29 cellular contexts compared by ENCODE assay signal in genomic region chr21:36109868-36110267, GRCh38. TPM values are rescaled to one million over a fixed set of nuclear protein-coding genes. Genes with fewer than 3 reads are reported as not detected.
A peak's percentile ranks its signal among the peaks of the same experiment; 100 is the strongest.
DNase-seq lines count a peak whose midpoint lies in the region; ATAC-seq, FAIRE-seq and TF ChIP-seq lines count a peak whose summit lies in the region.
"Had no signal": no experiment of that assay in that cellular context is flagged by ENCODE, and none has a peak within 500 bp of the region (broad histone marks: within the 10 kb centered on the region; RNA-seq: fewer than 3 reads in every experiment).

No MANE protein-coding gene starts in this region.

- DNase-seq in HEK293T (ENCODE audit: extremely low spot score) (no peak), WTC11 (ENCODE audit: low spot score) (no peak), H1 (ENCODE audit: low read depth in 1 of 2, low spot score in 2 of 2) (no peak), upper lobe of right lung (peak; percentile 27), SIG-M5 treated with dmso at 0.1 percent for 504 hours (lab: John Stamatoyannopoulos, UW; ENCODE audit: unreplicated experiment) (no peak), NCI-H2081 (lab: John Stamatoyannopoulos, UW) (no peak), neural progenitor cell (ENCODE audit: low spot score) (no peak)
- DNase-seq: 8988T; ACHN; BE2C; C1 segment of cervical spinal cord; CD4-positive, alpha-beta memory T cell; CD4-positive, CD25-positive, alpha-beta regulatory T cell; CD8-positive, alpha-beta memory T cell; COR-L47; DMS 273 treated with DMSO at 0.1 percent for 48 hours; DMS153; DMS53; DMS79; DND-41; EL; GDM1 had no signal

- no peak overlapping the region for H4K8ac ChIP-seq in H1 (ENCODE audit: extremely low read depth, insufficient read depth, low read length)

- H4K91ac ChIP-seq in H1 (replicated peaks; ENCODE audit: insufficient read length, low read length): no peak overlapping the region

- peak overlapping the region; percentile 17 for H3K27ac Mint-ChIP-seq in WTC11
- no peak overlapping the region for H3K27ac Mint-ChIP-seq in neural progenitor cell
- H3K27ac Mint-ChIP-seq: CD14-positive monocyte; CD4-positive, CD25-positive, alpha-beta regulatory T cell; CD8-positive, alpha-beta memory T cell had no signal

- no peaks in the 10 kb centered on the region for H3K9me3 Mint-ChIP-seq in WTC11
- peaks cover 4% of the 10 kb centered on the region for H3K9me3 Mint-ChIP-seq in neural progenitor cell
- H3K9me3 Mint-ChIP-seq: CD4-positive, alpha-beta memory T cell; CD4-positive, CD25-positive, alpha-beta regulatory T cell; CD8-positive, alpha-beta memory T cell had no signal

- H4K5ac ChIP-seq in H1 (ENCODE audit: insufficient read length, low read depth, low read length): no peak overlapping the region

- no peak overlapping the region for H2BK120ac ChIP-seq in H1 (replicated peaks; ENCODE audit: low read depth, low read length)

- H3K27me3 ChIP-seq in H1 (replicated peaks in 1 of 4; ENCODE audit: control insufficient read depth in 3 of 4, extremely low read depth in 1 of 4, insufficient read depth in 3 of 4, low read length in 3 of 4) (no peaks in the 10 kb centered on the region), upper lobe of right lung (no peaks in the 10 kb centered on the region), neural progenitor cell (no peaks in the 10 kb centered on the region)
- H3K27me3 ChIP-seq: BLaER1 had no signal

- no peak for TF ChIP-seq RAD21 in H1 (IDR thresholded peaks at IDR 0.05 in 1 of 2, conservative IDR thresholded peaks at IDR 0.05 in 1 of 2; ENCODE audit: low read depth in 2 of 2, low read length in 2 of 2)

- POLR2A ChIA-PET in HEK293T (lab: Yijun Ruan, JAX) (no interaction called here), WTC11 (lab: Charles Lee) (no interaction called here), H1 (lab: Charles Lee; ENCODE audit: partially characterized antibody) (interaction anchor here (1.4 to 3.6 kb wide), 5 partner anchors 9 to 69 kb away, joined by 3 to 19 read pairs (median 6); partner anchors contain the start of gene SETD4)

- H2BK5ac ChIP-seq in H1 (ENCODE audit: low read depth, low read length): no peak overlapping the region

- H3K36me3 ChIP-seq in H1 (ENCODE audit: control insufficient read depth in 2 of 4, insufficient read depth in 4 of 4, low read length in 3 of 4) (peaks cover 3 to 29% (median 19%) of the 10 kb centered on the region in 4 experiments; a peak in 6 of 8 replicates), upper lobe of right lung (no peaks in the 10 kb centered on the region), neural progenitor cell (no peaks in the 10 kb centered on the region)
- H3K36me3 ChIP-seq: BE2C, BLaER1 had no signal

- H3K23ac ChIP-seq in H1 (ENCODE audit: insufficient read length): no peak overlapping the region

- no peaks in the 10 kb centered on the region for H3K79me1 ChIP-seq in H1 (ENCODE audit: low read depth, low read length)

- peaks cover 5% of the 10 kb centered on the region for H3K23me2 ChIP-seq in H1 (ENCODE audit: low read depth, low read length)

- no peak overlapping the region for H3K14ac ChIP-seq in H1 (ENCODE audit: insufficient read length)

- no peak for FAIRE-seq in H1 (lab: Jason Lieb, UNC)
- FAIRE-seq: A204.1, GM12878, GM12892, GM18507 had no signal

- no peak for ATAC-seq in WTC11
- no peak for ATAC-seq in upper lobe of right lung
- no peak for ATAC-seq in HG02571 (IDR thresholded peaks at IDR 0.05; ENCODE audit: unreplicated experiment)
- ATAC-seq: GM12878 had no signal

- H3K9ac ChIP-seq in H1 (replicated peaks in 1 of 4; ENCODE audit: extremely low read depth in 1 of 4, low read depth in 3 of 4, low read length in 3 of 4): no peak overlapping the region
- H3K9ac ChIP-seq in neural progenitor cell: no peak overlapping the region
- H3K9ac ChIP-seq: BLaER1 had no signal

- no peak overlapping the region for H3K4me2 ChIP-seq in H1 (ENCODE audit: insufficient read depth in 1 of 2, low read depth in 2 of 2, low read length in 2 of 2)
- H3K4me2 ChIP-seq in neural progenitor cell: no peak overlapping the region
- H3K4me2 ChIP-seq: BLaER1 had no signal

- WGBS in H1 (ENCODE audit: extremely low coverage in 1 of 2, insufficient coverage in 1 of 2, insufficient read length in 1 of 2, insufficient replicate concordance in 2 of 2, low coverage in 1 of 2, low lambda C conversion rate in 2 of 2, missing lambda C conversion rate in 1 of 2), 2 experiments: 90% methylated on average over 10 of the region's 10 CpGs; no CpG with 5 or more reads in 1 of the 2 experiments

- H3K36me3 Mint-ChIP-seq in WTC11 (peaks cover 54% of the 10 kb centered on the region), neural progenitor cell (no peaks in the 10 kb centered on the region)
- H3K36me3 Mint-ChIP-seq: CD14-positive monocyte; CD4-positive, alpha-beta memory T cell; CD4-positive, CD25-positive, alpha-beta regulatory T cell; CD8-positive, alpha-beta memory T cell had no signal

- H3K27ac ChIP-seq in H1 (ENCODE audit: low read depth, low read length): no peak overlapping the region
- no peak overlapping the region for H3K27ac ChIP-seq in upper lobe of right lung
- no peak overlapping the region for H3K27ac ChIP-seq in neural progenitor cell
- H3K27ac ChIP-seq: BLaER1 had no signal

- H3K4me1 Mint-ChIP-seq in WTC11 (peaks cover 81% of the 10 kb centered on the region), neural progenitor cell (peaks cover 8% of the 10 kb centered on the region)

- CTCF ChIA-PET in HEK293T (lab: Yijun Ruan, JAX) (no interaction called here), WTC11 (lab: Charles Lee) (interaction anchor here (0.6 to 1.3 kb wide), 2 partner anchors 50 to 215 kb away, joined by 3 read pairs; partner anchors contain the start of gene SETD4), H1 (lab: Charles Lee; ENCODE audit: partially characterized antibody) (interaction anchor here (0.6 to 4.1 kb wide), 5 partner anchors 13 to 82 kb away, joined by 3 to 19 read pairs (median 3); no protein-coding TSS in a partner anchor)

- TF ChIP-seq EP300 in H1 (IDR thresholded peaks at IDR 0.05; ENCODE audit: borderline replicate concordance in 1 of 2, low read depth in 2 of 2, low read length in 2 of 2): no peak

- H2AFZ ChIP-seq in H1 (ENCODE audit: low read length): no peak overlapping the region
- H2AFZ ChIP-seq in neural progenitor cell (replicated peaks): no peak overlapping the region

- TF ChIP-seq CTCF in WTC11 (IDR thresholded peaks at IDR 0.05) (no peak), H1 (IDR thresholded peaks at IDR 0.05; ENCODE audit: control extremely low read depth in 1 of 3, insufficient read depth in 1 of 3, low read depth in 1 of 3, low read length in 3 of 3) (no peak), upper lobe of right lung (IDR thresholded peaks at IDR 0.05) (no peak), neural progenitor cell (IDR thresholded peaks at IDR 0.05) (no peak)

- no peak overlapping the region for H3K18ac ChIP-seq in H1 (ENCODE audit: extremely low read depth, low read length)

- H3K4ac ChIP-seq in H1 (replicated peaks; ENCODE audit: insufficient read length, low read depth, low read length): no peak overlapping the region

- no peak overlapping the region for H2BK20ac ChIP-seq in H1 (ENCODE audit: low read length)

- no peak overlapping the region for H2BK15ac ChIP-seq in H1 (ENCODE audit: low read length)

- H3K27me3 Mint-ChIP-seq in WTC11 (ENCODE audit: low read depth): no peaks in the 10 kb centered on the region
- peaks cover 10% of the 10 kb centered on the region for H3K27me3 Mint-ChIP-seq in neural progenitor cell (ENCODE audit: insufficient read depth, low read depth)

- TF ChIP-seq POLR2A in H1 (IDR thresholded peaks at IDR 0.05; ENCODE audit: control extremely low read depth in 1 of 2, low read depth in 2 of 2, low read length in 2 of 2): no peak

- peaks cover 5% of the 10 kb centered on the region for H3F3A ChIP-seq in neural progenitor cell (ENCODE audit: low read depth)

- peaks cover 0 to 13% (median 6%) of the 10 kb centered on the region in 4 experiments for H3K4me1 ChIP-seq in H1 (replicated peaks in 1 of 4; ENCODE audit: control insufficient read depth in 3 of 4, insufficient read depth in 4 of 4, low read length in 3 of 4)
- H3K4me1 ChIP-seq in upper lobe of right lung: peaks cover 8% of the 10 kb centered on the region
- no peaks in the 10 kb centered on the region for H3K4me1 ChIP-seq in neural progenitor cell
- H3K4me1 ChIP-seq: BE2C had no signal

- H4K20me1 ChIP-seq in H1 (replicated peaks in 1 of 2; ENCODE audit: control insufficient read depth in 1 of 2, insufficient read depth in 2 of 2, low read length in 2 of 2) (no peaks in the 10 kb centered on the region), neural progenitor cell (ENCODE audit: low read depth) (no peaks in the 10 kb centered on the region)
- H4K20me1 ChIP-seq: BLaER1 had no signal

- H2AK5ac ChIP-seq in H1 (ENCODE audit: low read depth, low read length): no peak overlapping the region

- no peak overlapping the region for H3K4me3 ChIP-seq in H1 (ENCODE audit: extremely low read depth in 1 of 4, insufficient read depth in 2 of 4, low read depth in 3 of 4, low read length in 4 of 4)
- H3K4me3 ChIP-seq in upper lobe of right lung: no peak overlapping the region
- no peak overlapping the region for H3K4me3 ChIP-seq in neural progenitor cell
- H3K4me3 ChIP-seq: BLaER1, GM12878 had no signal

- no peaks in the 10 kb centered on the region for H3K9me3 ChIP-seq in H1 (ENCODE audit: insufficient read depth in 2 of 2, low read depth in 1 of 2, low read length in 1 of 2)
- H3K9me3 ChIP-seq in upper lobe of right lung: no peaks in the 10 kb centered on the region
- H3K9me3 ChIP-seq in neural progenitor cell (ENCODE audit: low read depth): no peaks in the 10 kb centered on the region
- H3K9me3 ChIP-seq: BE2C, BLaER1 had no signal

- no peak overlapping the region for H3K4me3 Mint-ChIP-seq in WTC11
- H3K4me3 Mint-ChIP-seq in neural progenitor cell: no peak overlapping the region
- H3K4me3 Mint-ChIP-seq: CD14-positive monocyte; CD4-positive, alpha-beta memory T cell; CD4-positive, CD25-positive, alpha-beta regulatory T cell had no signal

- H2BK12ac ChIP-seq in H1 (ENCODE audit: low read depth, low read length): no peak overlapping the region

- H3K56ac ChIP-seq in H1 (replicated peaks; ENCODE audit: insufficient read length, low read depth, low read length): no peak overlapping the region

- H3K79me2 ChIP-seq in H1 (ENCODE audit: control insufficient read depth in 1 of 2, insufficient read depth in 2 of 2, low read length in 2 of 2) (peaks cover 0 to 29% of the 10 kb centered on the region in 2 experiments; a peak in 2 of 4 replicates), neural progenitor cell (ENCODE audit: low read depth) (no peaks in the 10 kb centered on the region)

- intact Hi-C loops in upper lobe of right lung (cut with DNase I): no loop called here

RNA-seq across cellular contexts. Expression of gene CBR3, which starts 25.0 kb away (rescaled TPM):
- 4.2 to 12.9 TPM (median 5.2 TPM) in 3 replicates for total RNA-seq in WTC11 (2021)
- 4.3 TPM in 2 replicates for total RNA-seq in H1 (2021; fragmentation: NEBNext Ultra II Directional; extraction: Animal tissue kit (Norgen Biotek cat#: 25700))
- polyA plus RNA-seq in H1 (2011; rRNA removed): 1.2 and 1.5 TPM in 2 replicates
- polyA plus RNA-seq in H1 (2011; cell fraction: cytosol; rRNA removed): 1.5 TPM
- polyA plus RNA-seq in H1 (2011; cell fraction: nucleus; rRNA removed): 1.0 TPM
- polyA plus RNA-seq in H1 (2012, experiment 1 of 2): 1.7 to 2.4 TPM (median 1.9 TPM) in 4 replicates
- polyA plus RNA-seq in H1 (2012, experiment 2 of 2): 1.7 TPM
- 8.8 TPM for polyA plus RNA-seq in H1 (2013, experiment 1 of 2)
- polyA plus RNA-seq in H1 (2013, experiment 2 of 2): 8.4 TPM
- polyA minus RNA-seq in H1 (2011; rRNA and poly(A)+ RNA removed): 0.15 TPM in 1 of 2 replicates, not detected in the other
- not detected for polyA minus RNA-seq in H1 (2011; cell fraction: cytosol; rRNA and poly(A)+ RNA removed)
- 0.70 TPM for polyA minus RNA-seq in H1 (2011; cell fraction: nucleus; rRNA and poly(A)+ RNA removed)
- 4.1 TPM for total RNA-seq in upper lobe of right lung
- not detected in 2 replicates for total RNA-seq in neural progenitor cell (ENCODE audit: low replicate concordance)

RNA-seq across cellular contexts. Expression of gene CBR1, which starts 40.0 kb away (rescaled TPM):
- 167 to 172 TPM (median 170 TPM) in 3 replicates for total RNA-seq in WTC11 (2021)
- total RNA-seq in H1 (2021; fragmentation: NEBNext Ultra II Directional; extraction: Animal tissue kit (Norgen Biotek cat#: 25700)): 1.8 and 2.3 TPM in 2 replicates
- 207 and 234 TPM in 2 replicates for polyA plus RNA-seq in H1 (2011; rRNA removed)
- 156 TPM for polyA plus RNA-seq in H1 (2011; cell fraction: cytosol; rRNA removed)
- 119 TPM for polyA plus RNA-seq in H1 (2011; cell fraction: nucleus; rRNA removed)
- 81.4 to 99.0 TPM (median 90.3 TPM) in 4 replicates for polyA plus RNA-seq in H1 (2012, experiment 1 of 2)
- polyA plus RNA-seq in H1 (2012, experiment 2 of 2): 91.1 TPM
- 59.7 TPM for polyA plus RNA-seq in H1 (2013, experiment 1 of 2)
- polyA plus RNA-seq in H1 (2013, experiment 2 of 2): 59.1 TPM
- 22.3 and 26.0 TPM in 2 replicates for polyA minus RNA-seq in H1 (2011; rRNA and poly(A)+ RNA removed)
- polyA minus RNA-seq in H1 (2011; cell fraction: cytosol; rRNA and poly(A)+ RNA removed): 56.2 TPM
- 38.7 TPM for polyA minus RNA-seq in H1 (2011; cell fraction: nucleus; rRNA and poly(A)+ RNA removed)
- total RNA-seq in upper lobe of right lung: 71.2 TPM
- 24.9 and 38.9 TPM in 2 replicates for total RNA-seq in neural progenitor cell (ENCODE audit: low replicate concordance)

RNA-seq across cellular contexts. Expression of gene DOP1B, which starts 46.8 kb away (rescaled TPM):
- total RNA-seq in WTC11 (2021) (8.3 to 11.4 TPM (median 9.1 TPM) in 3 replicates), upper lobe of right lung (19.0 TPM), neural progenitor cell (ENCODE audit: low replicate concordance) (9.9 and 10.7 TPM in 2 replicates)
- total RNA-seq in H1 (2021; fragmentation: NEBNext Ultra II Directional; extraction: Animal tissue kit (Norgen Biotek cat#: 25700)): 9.9 and 10.6 TPM in 2 replicates
- 2.8 and 4.1 TPM in 2 replicates for polyA plus RNA-seq in H1 (2011; rRNA removed)
- polyA plus RNA-seq in H1 (2011; cell fraction: cytosol; rRNA removed): 3.5 TPM
- 5.0 TPM for polyA plus RNA-seq in H1 (2011; cell fraction: nucleus; rRNA removed)
- 2.8 to 8.3 TPM (median 4.5 TPM) in 4 replicates for polyA plus RNA-seq in H1 (2012, experiment 1 of 2)
- polyA plus RNA-seq in H1 (2012, experiment 2 of 2): 1.6 TPM
- 3.4 TPM for polyA plus RNA-seq in H1 (2013, experiment 1 of 2)
- 2.8 TPM for polyA plus RNA-seq in H1 (2013, experiment 2 of 2)
- polyA minus RNA-seq in H1 (2011; rRNA and poly(A)+ RNA removed): 7.5 and 8.2 TPM in 2 replicates
- 8.1 TPM for polyA minus RNA-seq in H1 (2011; cell fraction: cytosol; rRNA and poly(A)+ RNA removed)
- polyA minus RNA-seq in H1 (2011; cell fraction: nucleus; rRNA and poly(A)+ RNA removed): 6.9 TPM

RNA-seq across cellular contexts. Expression of gene SETD4, which starts 49.5 kb away (rescaled TPM):
- 44.1 to 64.8 TPM (median 45.7 TPM) in 3 replicates for total RNA-seq in WTC11 (2021)
- 46.6 and 47.4 TPM in 2 replicates for total RNA-seq in H1 (2021; fragmentation: NEBNext Ultra II Directional; extraction: Animal tissue kit (Norgen Biotek cat#: 25700))
- polyA plus RNA-seq in H1 (2011; rRNA removed): 17.0 and 20.1 TPM in 2 replicates
- 21.6 TPM for polyA plus RNA-seq in H1 (2011; cell fraction: cytosol; rRNA removed)
- 32.4 TPM for polyA plus RNA-seq in H1 (2011; cell fraction: nucleus; rRNA removed)
- polyA plus RNA-seq in H1 (2012, experiment 1 of 2): 21.8 to 32.6 TPM (median 26.8 TPM) in 4 replicates
- polyA plus RNA-seq in H1 (2012, experiment 2 of 2): 17.2 TPM
- polyA plus RNA-seq in H1 (2013, experiment 1 of 2): 41.3 TPM
- 37.5 TPM for polyA plus RNA-seq in H1 (2013, experiment 2 of 2)
- 22.4 and 28.7 TPM in 2 replicates for polyA minus RNA-seq in H1 (2011; rRNA and poly(A)+ RNA removed)
- polyA minus RNA-seq in H1 (2011; cell fraction: cytosol; rRNA and poly(A)+ RNA removed): 16.2 TPM
- 32.6 TPM for polyA minus RNA-seq in H1 (2011; cell fraction: nucleus; rRNA and poly(A)+ RNA removed)
- total RNA-seq in upper lobe of right lung: 19.0 TPM
- 21.6 and 31.6 TPM in 2 replicates for total RNA-seq in neural progenitor cell (ENCODE audit: low replicate concordance)
